ENCODE assay signal across 22 cellular contexts in the genomic region with DNA sequence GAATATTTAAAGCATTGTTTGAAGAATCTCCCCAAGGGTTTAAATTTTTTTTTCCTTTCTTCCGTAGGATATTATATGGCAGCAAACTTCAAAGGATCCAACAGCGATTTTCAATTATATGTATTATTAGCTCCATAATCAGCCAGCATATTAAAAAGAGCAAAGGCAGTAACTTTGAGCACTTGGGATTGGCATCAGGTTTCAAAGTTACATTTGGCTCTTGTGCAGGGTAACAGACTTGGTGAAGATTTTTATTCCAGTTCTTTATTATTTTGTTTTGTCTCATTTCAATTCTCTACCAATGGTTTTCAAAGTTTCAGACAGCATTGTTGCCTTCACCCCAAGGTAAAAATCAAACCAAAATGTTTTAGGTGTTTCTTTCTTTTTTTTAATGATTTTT.
"Had no signal": no experiment of that assay in that cellular context is flagged by ENCODE, and none has a peak within 500 bp of the region (broad histone marks: within the 10 kb centered on the region; RNA-seq: fewer than 3 reads in every experiment).

No MANE protein-coding gene starts in this region.

- H3K9me3 ChIP-seq: colonic mucosa, esophagus muscularis mucosa, gastroesophageal sphincter, heart left ventricle, thyroid gland, upper lobe of right lung had no signal

- H3K36me3 ChIP-seq: colonic mucosa, esophagus muscularis mucosa, gastroesophageal sphincter, heart left ventricle, thyroid gland, upper lobe of right lung had no signal

- H3K36me3 Mint-ChIP-seq: activated naive CD8-positive, alpha-beta T cell treated with anti-CD3 and anti-CD28 coated beads for 36 hours; naive B cell had no signal

- H3K27me3 ChIP-seq: colonic mucosa, dorsolateral prefrontal cortex, esophagus muscularis mucosa, gastroesophageal sphincter, heart left ventricle, thyroid gland, upper lobe of right lung had no signal

- H3K4me1 Mint-ChIP-seq: activated naive CD8-positive, alpha-beta T cell treated with anti-CD3 and anti-CD28 coated beads for 36 hours; naive B cell had no signal

- H3K4me3 Mint-ChIP-seq: activated naive CD8-positive, alpha-beta T cell treated with anti-CD3 and anti-CD28 coated beads for 36 hours; activated T-cell treated with anti-CD3 and anti-CD28 coated beads, Interleukin-2, amount 50 U/mL, for 4 hours; effector memory CD8-positive, alpha-beta T cell; naive B cell; stimulated activated naive CD8-positive, alpha-beta T cell treated with anti-CD3 and anti-CD28 coated beads, Interleukin-15, Interleukin-2, amounts not matched to agents 100 ng/mL and 50 ng/mL, for 24 hours had no signal

- DNase-seq: activated CD4-positive, alpha-beta T cell treated with anti-CD3 and anti-CD28 coated beads, Interleukin-2, amount 50 U/mL, for 1 hour; activated naive CD4-positive, alpha-beta T cell treated with Interleukin-2 at 50 U/mL for 16 hours; activated naive CD8-positive, alpha-beta T cell treated with anti-CD3 and anti-CD28 coated beads for 36 hours; activated T-cell treated with anti-CD3 and anti-CD28 coated beads, Interleukin-2, amount 50 U/mL, for 4 hours; central memory CD4-positive, alpha-beta T cell; colonic mucosa; dorsolateral prefrontal cortex; effector memory CD8-positive, alpha-beta T cell; heart left ventricle; islet precursor cell; left cardiac atrium; naive B cell; nucleus accumbens; stimulated activated CD4-positive, alpha-beta T cell treated with anti-CD3 and anti-CD28 coated beads, Interleukin-12 subunit alpha, Interleukin-12 subunit beta, amount 100 ng/mL, for 4 hours; stimulated activated CD4-positive, alpha-beta T cell treated with anti-CD3 and anti-CD28 coated beads, Interleukin-4, amount 100 ng/mL, for 4 hours; substantia nigra; thyroid gland; upper lobe of right lung had no signal

- H3K27ac ChIP-seq: colonic mucosa, thyroid gland, upper lobe of right lung had no signal

- H3K4me3 ChIP-seq: colonic mucosa, dorsolateral prefrontal cortex, esophagus muscularis mucosa, gastroesophageal sphincter, heart left ventricle, thyroid gland, upper lobe of right lung had no signal

- ATAC-seq: activated T-cell treated with anti-CD3 and anti-CD28 coated beads, Interleukin-2, amount 50 U/mL, for 4 hours; effector memory CD8-positive, alpha-beta T cell; gastroesophageal sphincter; heart left ventricle; upper lobe of right lung had no signal

- H3K27ac Mint-ChIP-seq: activated naive CD8-positive, alpha-beta T cell treated with anti-CD3 and anti-CD28 coated beads for 36 hours; activated T-helper 2 cell treated with anti-CD3 and anti-CD28 coated beads, Interferon-gamma antibody, Interleukin-2, Interleukin-4, amounts not matched to agents 10 μg/mL and 5 μg/mL and 100 μg/mL, durations not matched to agents 14 hours and 24 hours and 36 hours; effector memory CD8-positive, alpha-beta T cell; naive B cell; stimulated activated naive CD8-positive, alpha-beta T cell treated with anti-CD3 and anti-CD28 coated beads, Interleukin-15, Interleukin-2, amounts not matched to agents 100 ng/mL and 50 ng/mL, for 24 hours had no signal

- H3K9me3 Mint-ChIP-seq: activated naive CD8-positive, alpha-beta T cell treated with anti-CD3 and anti-CD28 coated beads for 36 hours; activated T-cell treated with anti-CD3 and anti-CD28 coated beads, Interleukin-2, amount 50 U/mL, for 4 hours; activated T-helper 2 cell treated with anti-CD3 and anti-CD28 coated beads, Interferon-gamma antibody, Interleukin-2, Interleukin-4, amounts not matched to agents 10 μg/mL and 5 μg/mL and 100 μg/mL, durations not matched to agents 14 hours and 24 hours and 36 hours; effector memory CD8-positive, alpha-beta T cell; naive B cell; stimulated activated naive CD8-positive, alpha-beta T cell treated with anti-CD3 and anti-CD28 coated beads, Interleukin-15, Interleukin-2, amounts not matched to agents 100 ng/mL and 50 ng/mL, for 24 hours had no signal

- H3K4me1 ChIP-seq: colonic mucosa had no signal
